ENCODE assay signal across 19 cellular contexts in the genomic region with DNA sequence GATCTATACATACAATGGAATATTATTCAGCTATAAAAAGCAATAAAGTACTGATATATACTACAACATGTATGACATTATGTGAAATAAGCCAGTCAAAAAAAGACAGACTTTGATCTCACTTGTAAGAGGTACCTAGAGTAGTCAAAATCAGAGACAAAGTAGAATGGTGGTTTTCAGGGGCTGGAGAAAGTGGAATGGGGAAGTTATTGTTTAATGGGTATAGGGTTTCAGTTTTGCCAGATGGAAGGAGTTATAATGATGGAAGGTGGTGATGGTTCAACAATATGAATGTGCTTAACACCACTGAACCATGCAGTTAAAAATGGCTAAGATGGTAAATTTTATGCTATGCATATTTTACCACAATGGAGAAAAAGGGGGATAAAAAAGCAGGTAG.
"Had no signal": no experiment of that assay in that cellular context is flagged by ENCODE, and none has a peak within 500 bp of the region (broad histone marks: within the 10 kb centered on the region; RNA-seq: fewer than 3 reads in every experiment).

No MANE protein-coding gene starts in this region.

- H3K9me3 ChIP-seq: gastrocnemius medialis, pancreas, thyroid gland had no signal

- H3K9me3 Mint-ChIP-seq: brain; dendritic cell treated with granulocyte-macrophage colony-stimulating factor and Interleukin-4, amounts not matched to agents 40 ng/mL and 50 ng/mL, for 4 days; neural progenitor cell; stimulated activated naive CD8-positive, alpha-beta T cell treated with anti-CD3 and anti-CD28 coated beads, Interleukin-15, amount 100 ng/mL, for 72 hours had no signal

- H3K4me3 Mint-ChIP-seq: activated naive CD8-positive, alpha-beta T cell; dendritic cell treated with granulocyte-macrophage colony-stimulating factor and Interleukin-4, amounts not matched to agents 40 ng/mL and 50 ng/mL, for 4 days; effector memory CD8-positive, alpha-beta T cell; neural progenitor cell; stimulated activated naive CD8-positive, alpha-beta T cell treated with anti-CD3 and anti-CD28 coated beads, Interleukin-15, amount 100 ng/mL, for 72 hours had no signal

- H3K36me3 ChIP-seq: gastrocnemius medialis, heart right ventricle, neural progenitor cell, pancreas, thyroid gland had no signal

- H3K4me2 ChIP-seq: neural progenitor cell had no signal

- H2AFZ ChIP-seq: neural progenitor cell had no signal

- ATAC-seq: effector memory CD8-positive, alpha-beta T cell; gastrocnemius medialis; heart right ventricle; pancreas; stimulated activated naive CD8-positive, alpha-beta T cell treated with anti-CD3 and anti-CD28 coated beads, Interleukin-15, amount 100 ng/mL, for 72 hours had no signal

- DNase-seq: activated CD4-positive, alpha-beta T cell treated with anti-CD3 and anti-CD28 coated beads, Interleukin-2, amount 50 U/mL, for 4 hours; activated effector memory CD4-positive, alpha-beta T cell treated with anti-CD3 and anti-CD28 coated beads, Interleukin-2, amount 50 U/mL, for 16 hours; activated T-cell treated with anti-CD3 and anti-CD28 coated beads, Interleukin-2, amount 50 U/mL, for 1 hour; amygdala; effector memory CD8-positive, alpha-beta T cell; gastrocnemius medialis; heart right ventricle; islet precursor cell; pancreas; retina; stimulated activated CD4-positive, alpha-beta T cell treated with anti-CD3 and anti-CD28 coated beads, Interleukin-4, amount 100 ng/mL, for 1 hour; stimulated activated CD8-positive, alpha-beta memory T cell treated with anti-CD3 and anti-CD28 coated beads, Interleukin-4, amount 100 ng/mL, for 48 hours; stimulated activated naive CD8-positive, alpha-beta T cell treated with anti-CD3 and anti-CD28 coated beads, Interleukin-15, amount 100 ng/mL, for 72 hours; thyroid gland had no signal

- H3K27ac ChIP-seq: epithelial cell of prostate, neural progenitor cell, thyroid gland had no signal

- H3K9ac ChIP-seq: neural progenitor cell had no signal

- H3K36me3 Mint-ChIP-seq: activated naive CD8-positive, alpha-beta T cell; brain; neural progenitor cell had no signal

- H3K27me3 ChIP-seq: gastrocnemius medialis, heart right ventricle, pancreas, thyroid gland had no signal

- H3K27ac Mint-ChIP-seq: activated naive CD8-positive, alpha-beta T cell; dendritic cell treated with granulocyte-macrophage colony-stimulating factor and Interleukin-4, amounts not matched to agents 40 ng/mL and 50 ng/mL, for 4 days; effector memory CD8-positive, alpha-beta T cell; neural progenitor cell; stimulated activated naive CD8-positive, alpha-beta T cell treated with anti-CD3 and anti-CD28 coated beads, Interleukin-15, amount 100 ng/mL, for 72 hours had no signal

- H3K4me3 ChIP-seq: gastrocnemius medialis, heart right ventricle, neural progenitor cell, pancreas, thyroid gland had no signal
